ENCODE assay signal across 1 cellular context in the genomic region with DNA sequence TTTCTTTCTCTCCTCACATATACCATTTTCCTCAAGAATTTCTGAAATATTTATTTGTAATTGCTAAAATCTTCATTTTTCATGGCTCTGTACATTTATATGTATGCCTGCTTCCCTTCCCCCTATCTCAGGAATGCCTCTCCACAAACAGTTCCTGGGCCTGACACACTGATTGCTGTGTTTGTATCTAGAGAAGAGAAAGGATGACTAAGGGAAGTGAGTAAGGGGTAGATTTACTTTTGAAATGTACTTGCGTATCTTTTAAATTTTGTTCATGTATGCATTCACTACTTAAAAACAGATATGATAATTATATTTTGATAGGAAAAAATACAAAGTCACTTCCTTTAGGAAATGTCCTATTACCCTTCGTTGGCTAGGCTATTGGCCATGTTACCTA.
TF ChIP-seq lines count a peak whose summit lies in the region.

No MANE protein-coding gene starts in this region.

TF ChIP-seq in IMR-90, 13 proteins besides CTCF, POLR2A, EP300 and RAD21 (continued from another document):
- TF ChIP-seq, protein P1, sequence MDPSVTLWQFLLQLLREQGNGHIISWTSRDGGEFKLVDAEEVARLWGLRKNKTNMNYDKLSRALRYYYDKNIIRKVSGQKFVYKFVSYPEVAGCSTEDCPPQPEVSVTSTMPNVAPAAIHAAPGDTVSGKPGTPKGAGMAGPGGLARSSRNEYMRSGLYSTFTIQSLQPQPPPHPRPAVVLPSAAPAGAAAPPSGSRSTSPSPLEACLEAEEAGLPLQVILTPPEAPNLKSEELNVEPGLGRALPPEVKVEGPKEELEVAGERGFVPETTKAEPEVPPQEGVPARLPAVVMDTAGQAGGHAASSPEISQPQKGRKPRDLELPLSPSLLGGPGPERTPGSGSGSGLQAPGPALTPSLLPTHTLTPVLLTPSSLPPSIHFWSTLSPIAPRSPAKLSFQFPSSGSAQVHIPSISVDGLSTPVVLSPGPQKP (IDR thresholded peaks at IDR 0.05; ENCODE audit: borderline replicate concordance, low read depth, low read length): no peak
- TF ChIP-seq BHLHE40 (IDR thresholded peaks at IDR 0.05; ENCODE audit: low read depth, low read length) (no peak), SMC3 (IDR thresholded peaks at IDR 0.05; ENCODE audit: low read depth, low read length) (no peak)
- TF ChIP-seq, protein P2, sequence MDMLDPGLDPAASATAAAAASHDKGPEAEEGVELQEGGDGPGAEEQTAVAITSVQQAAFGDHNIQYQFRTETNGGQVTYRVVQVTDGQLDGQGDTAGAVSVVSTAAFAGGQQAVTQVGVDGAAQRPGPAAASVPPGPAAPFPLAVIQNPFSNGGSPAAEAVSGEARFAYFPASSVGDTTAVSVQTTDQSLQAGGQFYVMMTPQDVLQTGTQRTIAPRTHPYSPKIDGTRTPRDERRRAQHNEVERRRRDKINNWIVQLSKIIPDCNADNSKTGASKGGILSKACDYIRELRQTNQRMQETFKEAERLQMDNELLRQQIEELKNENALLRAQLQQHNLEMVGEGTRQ (IDR thresholded peaks at IDR 0.05; ENCODE audit: low read depth, low read length): no peak
